Comparison of ENCODE assay signal across 8 cellular contexts in the genomic region with DNA sequence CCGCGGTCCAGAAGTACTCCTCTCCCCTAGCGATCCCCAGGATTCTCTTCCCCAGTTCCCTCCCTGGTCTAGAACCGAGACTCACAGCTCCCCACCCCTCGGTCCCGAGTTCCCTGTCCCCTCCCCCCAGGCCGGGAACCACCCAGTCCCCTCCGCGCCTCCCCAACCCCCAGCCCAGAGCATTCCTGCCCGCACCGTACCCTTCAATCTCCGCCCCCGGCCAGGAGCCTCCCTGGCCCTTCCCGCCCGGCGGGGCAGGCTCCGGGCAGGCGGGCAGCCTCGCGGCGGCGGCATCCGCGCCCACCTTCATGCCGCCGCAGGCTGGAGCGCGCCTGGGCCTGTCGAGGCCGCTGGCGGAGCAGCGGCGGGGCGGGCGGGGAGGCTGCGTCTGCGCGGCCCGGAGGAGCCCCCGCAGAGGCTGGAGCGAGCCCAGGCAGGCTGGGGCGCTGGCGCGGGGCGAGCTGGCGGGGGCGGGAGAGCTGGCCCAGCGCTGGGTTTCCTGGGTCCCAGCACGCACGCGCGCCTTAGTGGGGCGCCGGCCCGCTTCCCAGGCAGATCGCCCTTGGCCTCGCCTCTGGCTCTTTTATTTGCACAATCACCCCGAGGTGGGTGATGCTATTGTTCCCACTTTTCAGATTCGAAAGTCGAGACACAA. TPM values are rescaled to one million over a fixed set of nuclear protein-coding genes. Genes with fewer than 3 reads are reported as not detected.
DNase-seq lines count a peak whose midpoint lies in the region; ATAC-seq and TF ChIP-seq lines count a peak whose summit lies in the region.

No MANE protein-coding gene starts in this region.

- H3K36me3 ChIP-seq in HEK293 (ENCODE audit: control insufficient read depth in 2 of 2, insufficient read depth in 1 of 2, low read length in 2 of 2) = no peaks in the 10 kb centered on the region
- H3K36me3 ChIP-seq in neutrophil = no peaks in the 10 kb centered on the region

- TF ChIP-seq CTCF in HEK293 (tag by site-specific recombination; IDR thresholded peaks at IDR 0.05) (no peak), WTC11 (IDR thresholded peaks at IDR 0.05) (no peak), fibroblast of villous mesenchyme (IDR thresholded peaks at IDR 0.05; ENCODE audit: insufficient read depth, low read depth, low read length) (no peak), neutrophil (IDR thresholded peaks at IDR 0.05) (no peak)

- H3K27ac ChIP-seq in HEK293 (ENCODE audit: extremely low read depth, low read depth, low read length) (peak overlapping the region; percentile 49; the same call in 1 of the 2 replicates), neutrophil (no peak overlapping the region)

- H3K4me3 Mint-ChIP-seq in WTC11 = peak overlapping the region; percentile 71

- peaks cover 92% of the 10 kb centered on the region for H3K27me3 ChIP-seq in neutrophil

- peak overlapping the region; percentile 24 for H3K4me3 ChIP-seq in HEK293 (ENCODE audit: low read depth, low read length)
- H3K4me3 ChIP-seq in fibroblast of villous mesenchyme (ENCODE audit: low read depth, low read length) = peak overlapping the region; percentile 66
- H3K4me3 ChIP-seq in neutrophil (ENCODE audit: low read depth in 1 of 2, low read length in 1 of 2) = peak overlapping the region; percentile 67 to 73

- H3K27me3 Mint-ChIP-seq in WTC11 (ENCODE audit: low read depth) = peaks cover 60% of the 10 kb centered on the region

- DNase-seq in DMS79 (lab: John Stamatoyannopoulos, UW) (peak; percentile 33), WTC11 (ENCODE audit: low spot score) (no peak), fibroblast of villous mesenchyme (ENCODE audit: low read depth) (peak; percentile 72), SIG-M5 treated with dmso at 0.1 percent for 504 hours (lab: John Stamatoyannopoulos, UW; ENCODE audit: unreplicated experiment) (no peak), activated gamma-delta T cell treated with Interleukin-2 at 50 U/mL for 16 hours (no peak)
- no peak for DNase-seq in NK-92 treated with Interleukin-12 subunit alpha and Interleukin-12 subunit beta, amount 100 ng/mL, for 24 hours (lab: John Stamatoyannopoulos, UW)

- CTCF ChIA-PET in HEK293 (lab: Yijun Ruan, JAX) (interaction anchor here (0.6 to 2.9 kb wide), 14 partner anchors 12 to 321 kb away, joined by 3 to 8 read pairs (median 4); no protein-coding TSS in a partner anchor), WTC11 (lab: Charles Lee) (interaction anchor here (1.0 to 3.5 kb wide), 22 partner anchors 13 to 386 kb away, joined by 3 to 28 read pairs (median 4); a partner anchor contains a TSS)

- H3K9me3 Mint-ChIP-seq in WTC11 = no peaks in the 10 kb centered on the region

- H3K9me3 ChIP-seq in HEK293 (ENCODE audit: control insufficient read depth, insufficient read depth, low read depth, low read length) (no peaks in the 10 kb centered on the region), neutrophil (no peaks in the 10 kb centered on the region)

- H3K4me1 ChIP-seq in HEK293 (ENCODE audit: control insufficient read depth, insufficient read depth, low read length) (peaks cover 5% of the 10 kb centered on the region; the same call in 1 of the 2 replicates), neutrophil (ENCODE audit: control insufficient read depth in 1 of 2, insufficient read depth in 1 of 2, low read depth in 1 of 2, low read length in 1 of 2) (peaks cover 16 to 21% of the 10 kb centered on the region in 2 experiments)

- no peaks in the 10 kb centered on the region for H3K36me3 Mint-ChIP-seq in WTC11

- peak; percentile 14 for ATAC-seq in WTC11

- H3K27ac Mint-ChIP-seq in WTC11 = no peak overlapping the region

- peaks cover 14% of the 10 kb centered on the region for H3K4me1 Mint-ChIP-seq in WTC11

- POLR2A ChIA-PET in HEK293 (lab: Yijun Ruan, JAX) = interaction anchor here (0.6 kb wide), 1 partner anchor 109 kb away, joined by 5 read pairs; a partner anchor contains a TSS
- POLR2A ChIA-PET in WTC11 (lab: Charles Lee) = interaction anchor here (1.0 to 1.2 kb wide), 2 partner anchors 95 to 97 kb away, joined by 3 to 4 read pairs; no protein-coding TSS in a partner anchor

TF ChIP-seq in HEK293, 187 proteins besides CTCF, POLR2A, EP300 and RAD21 (continues in another document):
- TF ChIP-seq ZNF626 (tag by site-specific recombination; IDR thresholded peaks at IDR 0.05) = no peak
- TF ChIP-seq, protein P1, sequence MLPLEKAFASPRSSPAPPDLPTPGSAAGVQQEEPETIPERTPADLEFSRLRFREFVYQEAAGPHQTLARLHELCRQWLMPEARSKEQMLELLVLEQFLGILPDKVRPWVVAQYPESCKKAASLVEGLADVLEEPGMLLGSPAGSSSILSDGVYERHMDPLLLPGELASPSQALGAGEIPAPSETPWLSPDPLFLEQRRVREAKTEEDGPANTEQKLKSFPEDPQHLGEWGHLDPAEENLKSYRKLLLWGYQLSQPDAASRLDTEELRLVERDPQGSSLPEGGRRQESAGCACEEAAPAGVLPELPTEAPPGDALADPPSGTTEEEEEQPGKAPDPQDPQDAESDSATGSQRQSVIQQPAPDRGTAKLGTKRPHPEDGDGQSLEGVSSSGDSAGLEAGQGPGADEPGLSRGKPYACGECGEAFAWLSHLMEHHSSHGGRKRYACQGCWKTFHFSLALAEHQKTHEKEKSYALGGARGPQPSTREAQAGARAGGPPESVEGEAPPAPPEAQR (tag by site-specific recombination; IDR thresholded peaks at IDR 0.05) = no peak
- TF ChIP-seq, protein P2, sequence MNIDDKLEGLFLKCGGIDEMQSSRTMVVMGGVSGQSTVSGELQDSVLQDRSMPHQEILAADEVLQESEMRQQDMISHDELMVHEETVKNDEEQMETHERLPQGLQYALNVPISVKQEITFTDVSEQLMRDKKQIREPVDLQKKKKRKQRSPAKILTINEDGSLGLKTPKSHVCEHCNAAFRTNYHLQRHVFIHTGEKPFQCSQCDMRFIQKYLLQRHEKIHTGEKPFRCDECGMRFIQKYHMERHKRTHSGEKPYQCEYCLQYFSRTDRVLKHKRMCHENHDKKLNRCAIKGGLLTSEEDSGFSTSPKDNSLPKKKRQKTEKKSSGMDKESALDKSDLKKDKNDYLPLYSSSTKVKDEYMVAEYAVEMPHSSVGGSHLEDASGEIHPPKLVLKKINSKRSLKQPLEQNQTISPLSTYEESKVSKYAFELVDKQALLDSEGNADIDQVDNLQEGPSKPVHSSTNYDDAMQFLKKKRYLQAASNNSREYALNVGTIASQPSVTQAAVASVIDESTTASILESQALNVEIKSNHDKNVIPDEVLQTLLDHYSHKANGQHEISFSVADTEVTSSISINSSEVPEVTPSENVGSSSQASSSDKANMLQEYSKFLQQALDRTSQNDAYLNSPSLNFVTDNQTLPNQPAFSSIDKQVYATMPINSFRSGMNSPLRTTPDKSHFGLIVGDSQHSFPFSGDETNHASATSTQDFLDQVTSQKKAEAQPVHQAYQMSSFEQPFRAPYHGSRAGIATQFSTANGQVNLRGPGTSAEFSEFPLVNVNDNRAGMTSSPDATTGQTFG (tag by site-specific recombination; IDR thresholded peaks at IDR 0.05; ENCODE audit: borderline replicate concordance) = no peak

TF ChIP-seq in WTC11, 78 proteins besides CTCF, POLR2A, EP300 and RAD21 (continues in another document):
- TF ChIP-seq FOXP1 (CRISPR knock-in tag; IDR thresholded peaks at IDR 0.05; ENCODE audit: borderline replicate concordance) (peak; percentile 41; the same call in 1 of the 2 replicates), TP53 (CRISPR knock-in tag; IDR thresholded peaks at IDR 0.05) (0 out of 2 replicates have a peak, but pooled peaks have one; percentile 38), GTF2I (CRISPR knock-in tag; conservative IDR thresholded peaks at IDR 0.05) (0 out of 2 replicates have a peak, but pooled peaks have one; percentile 58), NR2C2 (CRISPR knock-in tag; IDR thresholded peaks at IDR 0.05) (peak; percentile 58; the same call in 1 of the 2 replicates)
- TF ChIP-seq, protein P3, sequence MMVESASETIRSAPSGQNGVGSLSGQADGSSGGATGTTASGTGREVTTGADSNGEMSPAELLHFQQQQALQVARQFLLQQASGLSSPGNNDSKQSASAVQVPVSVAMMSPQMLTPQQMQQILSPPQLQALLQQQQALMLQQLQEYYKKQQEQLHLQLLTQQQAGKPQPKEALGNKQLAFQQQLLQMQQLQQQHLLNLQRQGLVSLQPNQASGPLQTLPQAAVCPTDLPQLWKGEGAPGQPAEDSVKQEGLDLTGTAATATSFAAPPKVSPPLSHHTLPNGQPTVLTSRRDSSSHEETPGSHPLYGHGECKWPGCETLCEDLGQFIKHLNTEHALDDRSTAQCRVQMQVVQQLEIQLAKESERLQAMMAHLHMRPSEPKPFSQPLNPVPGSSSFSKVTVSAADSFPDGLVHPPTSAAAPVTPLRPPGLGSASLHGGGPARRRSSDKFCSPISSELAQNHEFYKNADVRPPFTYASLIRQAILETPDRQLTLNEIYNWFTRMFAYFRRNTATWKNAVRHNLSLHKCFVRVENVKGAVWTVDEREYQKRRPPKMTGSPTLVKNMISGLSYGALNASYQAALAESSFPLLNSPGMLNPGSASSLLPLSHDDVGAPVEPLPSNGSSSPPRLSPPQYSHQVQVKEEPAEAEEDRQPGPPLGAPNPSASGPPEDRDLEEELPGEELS (CRISPR knock-in tag; IDR thresholded peaks at IDR 0.05) = peak; percentile 62; the same call in 1 of the 2 replicates
- TF ChIP-seq, protein P4, sequence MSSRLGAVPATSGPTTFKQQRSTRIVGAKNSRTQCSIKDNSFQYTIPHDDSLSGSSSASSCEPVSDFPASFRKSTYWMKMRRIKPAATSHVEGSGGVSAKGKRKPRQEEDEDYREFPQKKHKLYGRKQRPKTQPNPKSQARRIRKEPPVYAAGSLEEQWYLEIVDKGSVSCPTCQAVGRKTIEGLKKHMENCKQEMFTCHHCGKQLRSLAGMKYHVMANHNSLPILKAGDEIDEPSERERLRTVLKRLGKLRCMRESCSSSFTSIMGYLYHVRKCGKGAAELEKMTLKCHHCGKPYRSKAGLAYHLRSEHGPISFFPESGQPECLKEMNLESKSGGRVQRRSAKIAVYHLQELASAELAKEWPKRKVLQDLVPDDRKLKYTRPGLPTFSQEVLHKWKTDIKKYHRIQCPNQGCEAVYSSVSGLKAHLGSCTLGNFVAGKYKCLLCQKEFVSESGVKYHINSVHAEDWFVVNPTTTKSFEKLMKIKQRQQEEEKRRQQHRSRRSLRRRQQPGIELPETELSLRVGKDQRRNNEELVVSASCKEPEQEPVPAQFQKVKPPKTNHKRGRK (CRISPR knock-in tag; IDR thresholded peaks at IDR 0.05; ENCODE audit: borderline replicate concordance) = no peak
- TF ChIP-seq, protein P5, sequence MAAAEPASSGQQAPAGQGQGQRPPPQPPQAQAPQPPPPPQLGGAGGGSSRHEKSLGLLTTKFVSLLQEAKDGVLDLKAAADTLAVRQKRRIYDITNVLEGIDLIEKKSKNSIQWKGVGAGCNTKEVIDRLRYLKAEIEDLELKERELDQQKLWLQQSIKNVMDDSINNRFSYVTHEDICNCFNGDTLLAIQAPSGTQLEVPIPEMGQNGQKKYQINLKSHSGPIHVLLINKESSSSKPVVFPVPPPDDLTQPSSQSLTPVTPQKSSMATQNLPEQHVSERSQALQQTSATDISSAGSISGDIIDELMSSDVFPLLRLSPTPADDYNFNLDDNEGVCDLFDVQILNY (CRISPR knock-in tag; IDR thresholded peaks at IDR 0.05) = peak; percentile 68; the same call in 1 of the 2 replicates

RNA-seq across cellular contexts. Expression of a gene that starts 22.2 kb away (rescaled TPM):
- total RNA-seq in WTC11 (2021) (0.09 to 0.13 TPM in 2 of 3 replicates, not detected in the other), fibroblast of villous mesenchyme (under 0.01 TPM in 1 of 2 replicates, not detected in the other)

Comparison
In these comparisons a context has a peak if more than half of its experiments do, and no peak if none do; other contexts are left out.
1. DNase-seq: peak in DMS79 (single experiment) and fibroblast of villous mesenchyme (single experiment); none in WTC11 (single experiment), SIG-M5 treated with dmso at 0.1 percent for 504 hours (single experiment), activated gamma-delta T cell treated with Interleukin-2 at 50 U/mL for 16 hours (single experiment) and NK-92 treated with Interleukin-12 subunit alpha and Interleukin-12 subunit beta, amount 100 ng/mL, for 24 hours (single experiment).
2. Peak in every context shown above with its lines, with median percentiles within 50 percentile points of each other: H3K4me3 ChIP-seq.